ENCODE assay signal across 8 cellular contexts in the genomic region with DNA sequence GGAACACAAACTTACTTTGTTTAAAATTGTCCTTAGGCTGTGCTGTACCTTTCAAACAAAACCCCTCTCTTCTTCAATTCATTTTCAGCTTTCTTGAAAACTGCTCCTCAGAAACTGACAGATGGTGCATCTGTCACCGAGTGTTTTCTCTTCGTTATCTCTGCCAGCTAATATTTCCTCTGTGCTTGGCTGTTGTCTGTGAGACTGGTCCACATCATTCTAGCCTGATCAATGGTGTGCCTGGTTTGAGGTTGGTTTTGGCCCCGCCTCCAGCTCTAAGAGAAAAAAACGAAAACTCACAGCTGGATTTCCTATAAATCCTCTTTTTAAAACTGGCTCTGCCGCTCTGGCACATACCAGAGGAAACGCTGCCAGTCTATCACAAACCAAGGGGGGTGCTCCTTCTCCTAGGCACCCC.
DNase-seq lines count a peak whose midpoint lies in the region; ATAC-seq lines count a peak whose summit lies in the region.

No MANE protein-coding gene starts in this region.

- peak overlapping the region; percentile 97 for H3K4me3 ChIP-seq in endocrine pancreas (ENCODE audit: control insufficient read depth, insufficient read depth, low read length)

- no peaks in the 10 kb centered on the region for H3K36me3 ChIP-seq in endocrine pancreas (ENCODE audit: control insufficient read depth, insufficient read depth, low read length)

- no peaks in the 10 kb centered on the region for H3K27me3 ChIP-seq in endocrine pancreas (ENCODE audit: control insufficient read depth, insufficient read depth, low read length)

- peak overlapping the region in 1 of 2 donors; percentile 21 for H3K4me3 Mint-ChIP-seq in stimulated activated naive CD8-positive, alpha-beta T cell treated with anti-CD3 and anti-CD28 coated beads, Interleukin-15, amount 100 ng/mL, for 72 hours

- peak overlapping the region; percentile 32 for H3K9ac ChIP-seq in endocrine pancreas (ENCODE audit: control insufficient read depth, insufficient read depth, low read length)

- ATAC-seq in GM19395 (IDR thresholded peaks at IDR 0.05; ENCODE audit: unreplicated experiment) (peak; percentile 59), HG03432 (IDR thresholded peaks at IDR 0.05; ENCODE audit: unreplicated experiment) (peak; percentile 51), GM19452 (IDR thresholded peaks at IDR 0.05; ENCODE audit: unreplicated experiment) (no peak)
- ATAC-seq in stimulated activated naive CD8-positive, alpha-beta T cell treated with anti-CD3 and anti-CD28 coated beads, Interleukin-15, amount 100 ng/mL, for 72 hours: peak; percentile 42

- peaks cover 52% of the 10 kb centered on the region for H3K27me3 Mint-ChIP-seq in stimulated activated naive CD8-positive, alpha-beta T cell treated with anti-CD3 and anti-CD28 coated beads, Interleukin-15, amount 100 ng/mL, for 72 hours

- peaks cover 41% of the 10 kb centered on the region for H3K4me1 Mint-ChIP-seq in stimulated activated naive CD8-positive, alpha-beta T cell treated with anti-CD3 and anti-CD28 coated beads, Interleukin-15, amount 100 ng/mL, for 72 hours

- no peak overlapping the region for H3K27ac Mint-ChIP-seq in stimulated activated naive CD8-positive, alpha-beta T cell treated with anti-CD3 and anti-CD28 coated beads, Interleukin-15, amount 100 ng/mL, for 72 hours

- no peak for DNase-seq in stimulated activated naive CD8-positive, alpha-beta T cell treated with anti-CD3 and anti-CD28 coated beads, Interleukin-15, amount 100 ng/mL, for 72 hours
- DNase-seq in GM03348 (ENCODE audit: low spot score) (no peak), NCI-H1092 treated with DMSO at 0.1 percent for 48 hours (lab: John Stamatoyannopoulos, UW) (no peak)
- no peak for DNase-seq in activated naive CD4-positive, alpha-beta T cell (lab: John Stamatoyannopoulos, UW)

- H3K9me3 ChIP-seq in endocrine pancreas (ENCODE audit: control insufficient read depth, low read length): no peaks in the 10 kb centered on the region

- peaks cover 23% of the 10 kb centered on the region for H3K4me1 ChIP-seq in endocrine pancreas (ENCODE audit: control insufficient read depth, insufficient read depth, low read length)

- H3K9me3 Mint-ChIP-seq in stimulated activated naive CD8-positive, alpha-beta T cell treated with anti-CD3 and anti-CD28 coated beads, Interleukin-15, amount 100 ng/mL, for 72 hours: peaks cover 6 to 7% of the 10 kb centered on the region in 2 donors
